ENCODE assay signal across 1 cellular context in the genomic region with DNA sequence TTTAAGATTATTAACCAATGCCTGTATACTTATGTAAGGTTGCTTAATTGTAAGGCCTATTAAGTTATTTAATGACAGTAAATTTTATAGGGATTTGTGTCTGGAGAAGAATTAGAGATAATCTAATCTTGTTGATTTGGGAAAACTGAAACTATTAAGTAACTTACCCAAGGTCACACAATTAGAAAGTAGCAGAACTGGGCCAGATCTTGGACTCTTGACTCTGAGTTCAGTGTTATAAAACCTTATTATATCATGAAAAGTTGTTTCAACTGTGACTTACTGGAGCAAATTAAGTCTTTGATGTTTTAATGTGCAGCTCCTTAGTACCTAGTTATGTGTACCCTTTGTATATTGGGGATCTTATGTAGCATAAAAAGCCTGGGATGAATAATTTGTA.
TF ChIP-seq lines count a peak whose summit lies in the region.

No MANE protein-coding gene starts in this region.

TF ChIP-seq in HEK293, 187 proteins besides CTCF, POLR2A, EP300 and RAD21 (continued from another document):
- TF ChIP-seq, protein P1, sequence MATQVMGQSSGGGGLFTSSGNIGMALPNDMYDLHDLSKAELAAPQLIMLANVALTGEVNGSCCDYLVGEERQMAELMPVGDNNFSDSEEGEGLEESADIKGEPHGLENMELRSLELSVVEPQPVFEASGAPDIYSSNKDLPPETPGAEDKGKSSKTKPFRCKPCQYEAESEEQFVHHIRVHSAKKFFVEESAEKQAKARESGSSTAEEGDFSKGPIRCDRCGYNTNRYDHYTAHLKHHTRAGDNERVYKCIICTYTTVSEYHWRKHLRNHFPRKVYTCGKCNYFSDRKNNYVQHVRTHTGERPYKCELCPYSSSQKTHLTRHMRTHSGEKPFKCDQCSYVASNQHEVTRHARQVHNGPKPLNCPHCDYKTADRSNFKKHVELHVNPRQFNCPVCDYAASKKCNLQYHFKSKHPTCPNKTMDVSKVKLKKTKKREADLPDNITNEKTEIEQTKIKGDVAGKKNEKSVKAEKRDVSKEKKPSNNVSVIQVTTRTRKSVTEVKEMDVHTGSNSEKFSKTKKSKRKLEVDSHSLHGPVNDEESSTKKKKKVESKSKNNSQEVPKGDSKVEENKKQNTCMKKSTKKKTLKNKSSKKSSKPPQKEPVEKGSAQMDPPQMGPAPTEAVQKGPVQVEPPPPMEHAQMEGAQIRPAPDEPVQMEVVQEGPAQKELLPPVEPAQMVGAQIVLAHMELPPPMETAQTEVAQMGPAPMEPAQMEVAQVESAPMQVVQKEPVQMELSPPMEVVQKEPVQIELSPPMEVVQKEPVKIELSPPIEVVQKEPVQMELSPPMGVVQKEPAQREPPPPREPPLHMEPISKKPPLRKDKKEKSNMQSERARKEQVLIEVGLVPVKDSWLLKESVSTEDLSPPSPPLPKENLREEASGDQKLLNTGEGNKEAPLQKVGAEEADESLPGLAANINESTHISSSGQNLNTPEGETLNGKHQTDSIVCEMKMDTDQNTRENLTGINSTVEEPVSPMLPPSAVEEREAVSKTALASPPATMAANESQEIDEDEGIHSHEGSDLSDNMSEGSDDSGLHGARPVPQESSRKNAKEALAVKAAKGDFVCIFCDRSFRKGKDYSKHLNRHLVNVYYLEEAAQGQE (tag by site-specific recombination; IDR thresholded peaks at IDR 0.05): no peak
- TF ChIP-seq ZBTB21 (tag by site-specific recombination; IDR thresholded peaks at IDR 0.05) (no peak), ZNF707 (tag by site-specific recombination; IDR thresholded peaks at IDR 0.05) (no peak), PRDM4 (tag by site-specific recombination; IDR thresholded peaks at IDR 0.05) (peak; percentile 39; the same call in 1 of the 2 replicates)
